ENCODE assay signal across 13 cellular contexts in the genomic region with DNA sequence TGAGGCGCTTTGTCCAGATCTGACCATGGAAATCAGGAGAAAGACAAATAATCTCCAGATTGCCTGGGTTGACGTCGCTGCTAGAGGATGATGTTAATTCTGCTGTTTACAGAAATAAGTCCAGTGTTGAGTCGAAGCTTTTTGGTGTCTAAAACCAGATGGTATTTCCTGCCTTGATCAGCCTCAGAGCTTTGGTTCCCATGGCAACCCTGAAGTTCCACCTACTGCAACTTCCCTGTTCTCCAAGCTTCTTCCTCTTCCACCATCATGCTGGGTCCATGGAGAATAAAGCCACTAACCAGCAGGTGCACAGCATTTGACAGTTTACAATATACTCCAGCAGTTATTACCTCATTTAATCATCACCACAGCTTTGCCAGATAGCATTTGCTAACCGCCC. TPM values are rescaled to one million over a fixed set of nuclear protein-coding genes. Genes with fewer than 3 reads are reported as not detected.
DNase-seq lines count a peak whose midpoint lies in the region; ATAC-seq, FAIRE-seq and TF ChIP-seq lines count a peak whose summit lies in the region.
"Had no signal": no experiment of that assay in that cellular context is flagged by ENCODE, and none has a peak within 500 bp of the region (broad histone marks: within the 10 kb centered on the region; RNA-seq: fewer than 3 reads in every experiment).

No MANE protein-coding gene starts in this region.

- ATAC-seq in HG02759 (IDR thresholded peaks at IDR 0.05; ENCODE audit: unreplicated experiment): no peak
- ATAC-seq: SK-N-SH treated with all-trans-retinoic acid at 6 μM for 48 hours had no signal

- H3K4me3 ChIP-seq in ovary: no peak overlapping the region
- H3K4me3 ChIP-seq: ascending aorta had no signal

- intact Hi-C loops in ovary (cut with DNase I): no loop called here

- TF ChIP-seq POLR2A in GM12891 (IDR thresholded peaks at IDR 0.05; ENCODE audit: low read depth, low read length): no peak
- no peak for TF ChIP-seq POLR2A in ovary (IDR thresholded peaks at IDR 0.05)

- TF ChIP-seq CTCF in ovary (IDR thresholded peaks at IDR 0.05): no peak

- no peaks in the 10 kb centered on the region for H3K9me3 ChIP-seq in ovary
- H3K9me3 ChIP-seq: ascending aorta had no signal

- H3K36me3 ChIP-seq in ovary: no peaks in the 10 kb centered on the region
- H3K36me3 ChIP-seq: ascending aorta had no signal

- no peaks in the 10 kb centered on the region for H3K4me1 ChIP-seq in ovary (ENCODE audit: insufficient read depth)

- no peak overlapping the region for H3K27ac ChIP-seq in ovary
- H3K27ac ChIP-seq: ascending aorta had no signal

- no peak for TF ChIP-seq EP300 in ovary (IDR thresholded peaks at IDR 0.05)

- WGBS in ovary, 3 donors: 56 to 67% (median 57%) methylated on average over 5 of the region's 5 CpGs

- no peak for FAIRE-seq in GM12891 (lab: Jason Lieb, UNC)
- FAIRE-seq: frontal cortex had no signal

- no peaks in the 10 kb centered on the region for H3K27me3 ChIP-seq in ovary
- H3K27me3 ChIP-seq: ascending aorta had no signal

- DNase-seq in AG08395 (ENCODE audit: low spot score) (peak; percentile 63), HCEC 1CT (peak; percentile 67), SKM-1 treated with dmso at 0.1 percent for 144 hours (lab: John Stamatoyannopoulos, UW; ENCODE audit: unreplicated experiment) (peak; percentile 75), hepatic stellate cell (ENCODE audit: low spot score) (peak; percentile 34), GM12891 (ENCODE audit: insufficient read length, low spot score) (no peak), ovary (no peak), GOT3 (lab: John Stamatoyannopoulos, UW) (no peak)
- DNase-seq: CD8-positive, alpha-beta memory T cell; NCI-H2081 had no signal

TF ChIP-seq in GM12891, 5 proteins besides CTCF, POLR2A, EP300 and RAD21:
- no peak for TF ChIP-seq POU2F2 (IDR thresholded peaks at IDR 0.05; ENCODE audit: low read depth, low read length)
TF ChIP-seq in GM12891: peak in this region for 0.

RNA-seq across cellular contexts. Expression of gene GABBR2, which starts 18.0 kb away (rescaled TPM):
- 0.01 TPM for polyA plus RNA-seq in GM12891 (2012; ENCODE audit: low read depth, missing spikeins)
- total RNA-seq in ovary: under 1 TPM in 1 of 7 donors, not detected in 6; 0.05 TPM
- under 1 TPM; 0.22 to 0.30 TPM for polyA plus RNA-seq in ovary
- total RNA-seq: ascending aorta; CD8-positive, alpha-beta memory T cell had no signal
- polyA plus RNA-seq: CD8-positive, alpha-beta memory T cell had no signal

Comparison
In these comparisons a context has a peak if more than half of its experiments do, and no peak if none do; other contexts are left out.
1. DNase-seq: peak in AG08395 (single experiment), HCEC 1CT (single experiment), SKM-1 treated with dmso at 0.1 percent for 144 hours (single experiment) and hepatic stellate cell (single experiment); none in GM12891 (single experiment), ovary (0 of 5) and GOT3 (single experiment).